In genomic region chr6:3427740-3428085, GRCh38 we compare ENCODE assay signal across 14 cellular contexts. TPM values are rescaled to one million over a fixed set of nuclear protein-coding genes. Genes with fewer than 3 reads are reported as not detected.
DNase-seq lines count a peak whose midpoint lies in the region; ATAC-seq and TF ChIP-seq lines count a peak whose summit lies in the region.
"Had no signal": no experiment of that assay in that cellular context is flagged by ENCODE, and none has a peak within 500 bp of the region (broad histone marks: within the 10 kb centered on the region; RNA-seq: fewer than 3 reads in every experiment).

No MANE protein-coding gene starts in this region.

- no peak for TF ChIP-seq EP300 in stomach (IDR thresholded peaks at IDR 0.05)

- 17 to 38% (median 21%) methylated on average over 10 of the region's 10 CpGs for WGBS in stomach, 5 donors
- WGBS in endodermal cell (ENCODE audit: insufficient coverage in 1 of 2, insufficient read length in 1 of 2), 2 experiments: 74 to 81% methylated on average over 6 to 10 of the region's 10 CpGs

- H3K27ac Mint-ChIP-seq in endodermal cell: no peak overlapping the region
- H3K27ac Mint-ChIP-seq: progenitor cell of endocrine pancreas; stimulated activated naive B cell treated with anti-CD40 and anti-IgM and Interleukin-4, amounts not matched to agents 10 μg/mL and 1 μg/mL and 100 μg/mL, for 72 hours had no signal

- TF ChIP-seq CTCF in stomach (IDR thresholded peaks at IDR 0.05) (no peak), endodermal cell (conservative IDR thresholded peaks at IDR 0.05) (no peak)

- H3K27ac ChIP-seq in stomach (peak overlapping the region in 1 of 5 donors; percentile 20), endodermal cell (ENCODE audit: low read depth, low read length) (no peak overlapping the region)

- no peaks in the 10 kb centered on the region for H3K9me3 Mint-ChIP-seq in endodermal cell
- H3K9me3 Mint-ChIP-seq: stimulated activated naive B cell treated with anti-CD40 and anti-IgM and Interleukin-4, amounts not matched to agents 10 μg/mL and 1 μg/mL and 100 μg/mL, for 72 hours had no signal

- H3K9me3 ChIP-seq in stomach (no peaks in the 10 kb centered on the region), endodermal cell (ENCODE audit: control insufficient read depth, low read length) (no peaks in the 10 kb centered on the region)

- TF ChIP-seq POLR2A in stomach (IDR thresholded peaks at IDR 0.05): no peak

- no peaks in the 10 kb centered on the region for H3K27me3 Mint-ChIP-seq in endodermal cell (ENCODE audit: insufficient read depth)

- no peak overlapping the region for H3K4me3 ChIP-seq in stomach
- no peak overlapping the region for H3K4me3 ChIP-seq in endodermal cell (ENCODE audit: low read length)

- no peak for ATAC-seq in HG02642 (IDR thresholded peaks at IDR 0.05; ENCODE audit: poor library complexity, unreplicated experiment)
- ATAC-seq: SK-N-SH treated with all-trans-retinoic acid at 6 μM for 48 hours; stimulated activated naive B cell treated with anti-CD40 and anti-IgM and Interleukin-4, amounts not matched to agents 10 μg/mL and 1 μg/mL and 100 μg/mL, for 72 hours had no signal

- peak in 74 of 76 experiments; percentile 22 to 92 (median 81) for DNase-seq in HUDEP-2 (lab: John Stamatoyannopoulos, UW; ENCODE audit: unreplicated experiment in 76 of 76)
- DNase-seq in dermis blood vessel endothelial cell: peak; percentile 44
- peak; percentile 47 for DNase-seq in kidney tubule cell (ENCODE audit: low spot score)
- DNase-seq in stomach: peak; percentile 67
- no peak for DNase-seq in NCI-H187 (lab: John Stamatoyannopoulos, UW)
- no peak for DNase-seq in endodermal cell
- DNase-seq in NCI-H82 treated with DMSO at 0.1 percent for 48 hours (lab: John Stamatoyannopoulos, UW; ENCODE audit: unreplicated experiment): no peak
- DNase-seq: activated CD4-positive, CD25-positive, alpha-beta regulatory T cell treated with anti-CD3 and anti-CD28 coated beads, Interleukin-2, amount 50 U/mL, for 72 hours; NCI-H2107; stimulated activated CD4-positive, alpha-beta T cell treated with anti-CD3 and anti-CD28 coated beads, Interleukin-4, amount 100 ng/mL, for 1 hour; stimulated activated naive B cell treated with anti-CD40 and anti-IgM and Interleukin-4, amounts not matched to agents 10 μg/mL and 1 μg/mL and 100 μg/mL, for 72 hours had no signal

- H3K36me3 Mint-ChIP-seq in endodermal cell (ENCODE audit: low read depth): peaks cover 2% of the 10 kb centered on the region
- H3K36me3 Mint-ChIP-seq: stimulated activated naive B cell treated with anti-CD40 and anti-IgM and Interleukin-4, amounts not matched to agents 10 μg/mL and 1 μg/mL and 100 μg/mL, for 72 hours had no signal

- peaks cover 31% of the 10 kb centered on the region for H3K4me1 Mint-ChIP-seq in endodermal cell

- intact Hi-C loops in stomach (cut with DNase I; ENCODE audit: low total_unique reads): no loop called here

- no peak overlapping the region for H3K4me3 Mint-ChIP-seq in endodermal cell
- H3K4me3 Mint-ChIP-seq: stimulated activated naive B cell treated with anti-CD40 and anti-IgM and Interleukin-4, amounts not matched to agents 10 μg/mL and 1 μg/mL and 100 μg/mL, for 72 hours had no signal

- H3K36me3 ChIP-seq in stomach (peaks cover 0 to 8% (median 0%) of the 10 kb centered on the region in 4 donors), endodermal cell (ENCODE audit: control insufficient read depth, insufficient read depth, low read length) (no peaks in the 10 kb centered on the region)

- no peak overlapping the region for H3K9ac ChIP-seq in endodermal cell (ENCODE audit: extremely low read depth, low read length, poor library complexity, severe bottlenecking)

- H3K4me1 ChIP-seq in stomach (peaks cover 9 to 21% (median 14%) of the 10 kb centered on the region in 4 donors), endodermal cell (ENCODE audit: control insufficient read depth, insufficient read depth, low read length) (no peaks in the 10 kb centered on the region)

- no peaks in the 10 kb centered on the region for H3K27me3 ChIP-seq in stomach
- H3K27me3 ChIP-seq in endodermal cell (ENCODE audit: control insufficient read depth, insufficient read depth, low read length, poor library complexity, severe bottlenecking): no peaks in the 10 kb centered on the region

RNA-seq across cellular contexts. Expression of gene SLC22A23, which starts 29.1 kb away (rescaled TPM):
- total RNA-seq in dermis blood vessel endothelial cell (58.5 and 70.6 TPM in 2 replicates), stomach (100 to 1,000 TPM in 2 of 5 donors, 10 to 100 TPM in 3; 18.1 to 241 (median 45.5) TPM), endodermal cell (10 to 100 TPM; 11.1 to 13.3 TPM)
- 10 to 100 TPM in 1 of 3 donors, 1 to 10 TPM in 2; 5.9 to 12.1 (median 6.5) TPM for polyA plus RNA-seq in stomach
- 21.0 TPM for polyA plus RNA-seq in endodermal cell (2013, experiment 1 of 2)
- 18.4 TPM for polyA plus RNA-seq in endodermal cell (2013, experiment 2 of 2)

Comparison
In these comparisons a context has a peak if more than half of its experiments do, and no peak if none do; other contexts are left out.
1. DNase-seq: peak in HUDEP-2 (74 of 76), dermis blood vessel endothelial cell (single experiment), kidney tubule cell (single experiment) and stomach (single experiment); none in NCI-H187 (0 of 2), endodermal cell (single experiment) and NCI-H82 treated with DMSO at 0.1 percent for 48 hours (single experiment).